Comparison of ENCODE assay signal across 11 cellular contexts in genomic region chr7:71633571-71634008, GRCh38.
A peak's percentile ranks its signal among the peaks of the same experiment; 100 is the strongest.
DNase-seq lines count a peak whose midpoint lies in the region; ATAC-seq and TF ChIP-seq lines count a peak whose summit lies in the region.
"Had no signal": no experiment of that assay in that cellular context is flagged by ENCODE, and none has a peak within 500 bp of the region (broad histone marks: within the 10 kb centered on the region; RNA-seq: fewer than 3 reads in every experiment).

No MANE protein-coding gene starts in this region.

- no peak for TF ChIP-seq CTCF in nephron (IDR thresholded peaks at IDR 0.05; ENCODE audit: unreplicated experiment in 3 of 3)

- peak overlapping the region in 2 of 11 experiments; percentile 11 to 36; a peak in 1 of 22 replicates for H3K9ac ChIP-seq in BLaER1 treated with 17β-estradiol and CSF1 and Interleukin-3, amounts not matched to agents 10 nM and 100 nM

- no peaks in the 10 kb centered on the region for H3K36me3 Mint-ChIP-seq in nephron (ENCODE audit: low read depth)
- H3K36me3 Mint-ChIP-seq: natural killer cell had no signal

- H3K4me1 ChIP-seq in BLaER1 treated with 17β-estradiol and CSF1 and Interleukin-3, amounts not matched to agents 10 nM and 100 nM: peaks cover 12 to 47% (median 31%) of the 10 kb centered on the region in 10 experiments

- H3K4me2 ChIP-seq in BLaER1 treated with 17β-estradiol and CSF1 and Interleukin-3, amounts not matched to agents 10 nM and 100 nM: peak overlapping the region; percentile 63 to 84 (median 78)

- H3K9me3 ChIP-seq in BLaER1 treated with 17β-estradiol and CSF1 and Interleukin-3, amounts not matched to agents 10 nM and 100 nM (replicated peaks in 1 of 11): no peaks in the 10 kb centered on the region
- H3K9me3 ChIP-seq: suprapubic skin had no signal

- no peaks in the 10 kb centered on the region for H3K36me3 ChIP-seq in BLaER1 treated with 17β-estradiol and CSF1 and Interleukin-3, amounts not matched to agents 10 nM and 100 nM
- H3K36me3 ChIP-seq: suprapubic skin had no signal

- H4K20me1 ChIP-seq in BLaER1 treated with 17β-estradiol and CSF1 and Interleukin-3, amounts not matched to agents 10 nM and 100 nM: no peaks in the 10 kb centered on the region

- no peak for ATAC-seq in GM18861 (IDR thresholded peaks at IDR 0.05; ENCODE audit: unreplicated experiment)
- ATAC-seq: activated naive CD8-positive, alpha-beta T cell treated with anti-CD3 and anti-CD28 coated beads, Interleukin-2, amount 50 U/mL, for 24 hours; natural killer cell had no signal

- peak overlapping the region in 1 of 3 experiments; percentile 9 for H3K4me3 Mint-ChIP-seq in nephron
- H3K4me3 Mint-ChIP-seq: activated naive CD8-positive, alpha-beta T cell treated with anti-CD3 and anti-CD28 coated beads, Interleukin-2, amount 50 U/mL, for 24 hours; natural killer cell had no signal

- H3K27me3 ChIP-seq in BLaER1 treated with 17β-estradiol and CSF1 and Interleukin-3, amounts not matched to agents 10 nM and 100 nM: no peaks in the 10 kb centered on the region
- H3K27me3 ChIP-seq: suprapubic skin had no signal

- H3K4me1 Mint-ChIP-seq in nephron: peaks cover 29% of the 10 kb centered on the region
- H3K4me1 Mint-ChIP-seq: activated naive CD8-positive, alpha-beta T cell treated with anti-CD3 and anti-CD28 coated beads, Interleukin-2, amount 50 U/mL, for 24 hours; natural killer cell had no signal

- H3K27ac Mint-ChIP-seq in nephron: peak overlapping the region; percentile 56 to 80 (median 68)
- H3K27ac Mint-ChIP-seq: activated naive CD8-positive, alpha-beta T cell treated with anti-CD3 and anti-CD28 coated beads, Interleukin-2, amount 50 U/mL, for 24 hours; natural killer cell had no signal

- peaks cover 27% of the 10 kb centered on the region for H3K27me3 Mint-ChIP-seq in nephron (ENCODE audit: low read depth)

- DNase-seq in NCI-H1694 (lab: John Stamatoyannopoulos, UW) (peak; percentile 24), ecto neural progenitor cell (ENCODE audit: low spot score) (peak; percentile 49), G401 (ENCODE audit: low spot score) (no peak)
- no peak for DNase-seq in stimulated activated CD4-positive, alpha-beta T cell treated with anti-CD3 and anti-CD28 coated beads, Interleukin-1b, Interleukin-23, amount 100 ng/mL, for 48 hours
- DNase-seq in activated CD4-positive, CD25-positive, alpha-beta regulatory T cell (lab: John Stamatoyannopoulos, UW): no peak
- DNase-seq: activated naive CD8-positive, alpha-beta T cell treated with anti-CD3 and anti-CD28 coated beads, Interleukin-2, amount 50 U/mL, for 24 hours; natural killer cell had no signal

- in situ Hi-C loops in G401 (cut with HindIII; ENCODE audit: low sequenced_read_pairs): no loop called here

- peaks cover 2% of the 10 kb centered on the region for H3K9me3 Mint-ChIP-seq in nephron

- H3K27ac ChIP-seq in BLaER1 treated with 17β-estradiol and CSF1 and Interleukin-3, amounts not matched to agents 10 nM and 100 nM: peak overlapping the region in 5 of 11 experiments; percentile 7 to 47 (median 25); a peak in 5 of 22 replicates
- H3K27ac ChIP-seq: suprapubic skin had no signal

- H3K4me3 ChIP-seq in BLaER1 treated with 17β-estradiol and CSF1 and Interleukin-3, amounts not matched to agents 10 nM and 100 nM: peak overlapping the region in 1 of 10 experiments; percentile 0; a peak in 1 of 20 replicates
- H3K4me3 ChIP-seq: suprapubic skin had no signal

Comparison
In these comparisons a context has a peak if more than half of its experiments do, and no peak if none do; other contexts are left out.
1. DNase-seq: peak in NCI-H1694 (single experiment) and ecto neural progenitor cell (single experiment); none in G401 (single experiment), stimulated activated CD4-positive, alpha-beta T cell treated with anti-CD3 and anti-CD28 coated beads, Interleukin-1b, Interleukin-23, amount 100 ng/mL, for 48 hours (single experiment) and activated CD4-positive, CD25-positive, alpha-beta regulatory T cell (0 of 4).